8 cellular contexts compared by ENCODE assay signal in genomic region chr6:14875678-14876063, GRCh38.
DNase-seq lines count a peak whose midpoint lies in the region; ATAC-seq and TF ChIP-seq lines count a peak whose summit lies in the region.

No MANE protein-coding gene starts in this region.

- peak; percentile 71 to 73 for ATAC-seq in activated T-cell treated with anti-CD3 and anti-CD28 coated beads, Interleukin-2, amount 50 U/mL, for 4 hours
- ATAC-seq in GM21576 (IDR thresholded peaks at IDR 0.05; ENCODE audit: unreplicated experiment) (peak; percentile 58), HG03378 (IDR thresholded peaks at IDR 0.05; ENCODE audit: unreplicated experiment) (peak; percentile 63), left colon (no peak)
- ATAC-seq in naive thymus-derived CD4-positive, alpha-beta T cell, result no peak

- no CpG with 5 or more reads among the region's 3 CpGs for WGBS in H9 (ENCODE audit: extremely low coverage, insufficient read length, low lambda C conversion rate)

- no peaks in the 10 kb centered on the region for H3K9me3 ChIP-seq in naive thymus-derived CD4-positive, alpha-beta T cell (ENCODE audit: control insufficient read depth in 2 of 3, low read length in 3 of 3)
- H3K9me3 ChIP-seq in H9 (ENCODE audit: control insufficient read depth, low read depth, low read length), result no peaks in the 10 kb centered on the region

- no peak overlapping the region for H3K27ac ChIP-seq in naive thymus-derived CD4-positive, alpha-beta T cell (ENCODE audit: low read depth, low read length)
- no peak overlapping the region for H3K27ac ChIP-seq in H9 (ENCODE audit: insufficient read length, low read depth, low read length)

- no peak overlapping the region for H3T11ph ChIP-seq in H9 (ENCODE audit: low read length)

- H3K4me1 Mint-ChIP-seq in activated T-cell treated with anti-CD3 and anti-CD28 coated beads, Interleukin-2, amount 50 U/mL, for 4 hours (ENCODE audit: low read depth), result peaks cover 66% of the 10 kb centered on the region
- peaks cover 26 to 55% (median 35%) of the 10 kb centered on the region in 7 donors for H3K4me1 Mint-ChIP-seq in naive thymus-derived CD4-positive, alpha-beta T cell
- H3K4me1 Mint-ChIP-seq in H9, result peaks cover 47 to 61% of the 10 kb centered on the region in 2 experiments

- H3K4me3 Mint-ChIP-seq in activated T-cell treated with anti-CD3 and anti-CD28 coated beads, Interleukin-2, amount 50 U/mL, for 4 hours, result no peak overlapping the region
- H3K4me3 Mint-ChIP-seq in naive thymus-derived CD4-positive, alpha-beta T cell, result peak overlapping the region in 2 of 10 donors; percentile 21 to 67
- no peak overlapping the region for H3K4me3 Mint-ChIP-seq in H9

- H3K4me3 ChIP-seq in naive thymus-derived CD4-positive, alpha-beta T cell (ENCODE audit: low read length), result no peak overlapping the region

- H3K4ac ChIP-seq in H9 (ENCODE audit: low read depth, low read length), result no peak overlapping the region

- H3K23ac ChIP-seq in H9 (ENCODE audit: insufficient read length, low read depth, low read length), result no peak overlapping the region

- no peak for TF ChIP-seq CTCF in H9 (conservative IDR thresholded peaks at IDR 0.05)

- no peaks in the 10 kb centered on the region for H3K36me3 ChIP-seq in naive thymus-derived CD4-positive, alpha-beta T cell (ENCODE audit: control insufficient read depth in 2 of 3, insufficient read depth in 3 of 3, low read length in 3 of 3)

- H3K9ac ChIP-seq in H9 (ENCODE audit: extremely low read depth, insufficient read length, low read length), result no peak overlapping the region

- CTCF ChIA-PET in naive thymus-derived CD4-positive, alpha-beta T cell (lab: Charles Lee), result no interaction called here

- H4K91ac ChIP-seq in H9 (ENCODE audit: insufficient read length, low read depth, low read length), result no peak overlapping the region

- H3K23me2 ChIP-seq in H9 (ENCODE audit: insufficient read length, low read depth, low read length, poor library complexity, severe bottlenecking), result no peaks in the 10 kb centered on the region

- H2BK12ac ChIP-seq in H9 (ENCODE audit: insufficient read length, low read depth, low read length), result no peak overlapping the region

- H2AK5ac ChIP-seq in H9 (ENCODE audit: insufficient read length, low read length), result no peak overlapping the region

- H2BK5ac ChIP-seq in H9 (ENCODE audit: insufficient read length, low read length), result no peak overlapping the region

- no peak overlapping the region for H2BK120ac ChIP-seq in H9 (ENCODE audit: low read depth, low read length, poor library complexity, severe bottlenecking)

- H3K9me3 Mint-ChIP-seq in activated T-cell treated with anti-CD3 and anti-CD28 coated beads, Interleukin-2, amount 50 U/mL, for 4 hours, result no peaks in the 10 kb centered on the region
- peaks cover 0 to 5% (median 0%) of the 10 kb centered on the region in 11 donors for H3K9me3 Mint-ChIP-seq in naive thymus-derived CD4-positive, alpha-beta T cell
- H3K9me3 Mint-ChIP-seq in H9, result no peaks in the 10 kb centered on the region

- H3K27me3 ChIP-seq in naive thymus-derived CD4-positive, alpha-beta T cell (ENCODE audit: control insufficient read depth in 2 of 2, insufficient read depth in 2 of 2, low read length in 2 of 2), result no peaks in the 10 kb centered on the region
- no peaks in the 10 kb centered on the region for H3K27me3 ChIP-seq in H9 (ENCODE audit: insufficient read depth, low read length)

- no peaks in the 10 kb centered on the region for H3K27me3 Mint-ChIP-seq in activated T-cell treated with anti-CD3 and anti-CD28 coated beads, Interleukin-2, amount 50 U/mL, for 4 hours (ENCODE audit: low read depth)
- H3K27me3 Mint-ChIP-seq in naive thymus-derived CD4-positive, alpha-beta T cell, result no peaks in the 10 kb centered on the region
- H3K27me3 Mint-ChIP-seq in H9 (ENCODE audit: low read depth), result no peaks in the 10 kb centered on the region

- H3K79me1 ChIP-seq in H9 (ENCODE audit: insufficient read depth, low read depth, low read length, poor library complexity, severe bottlenecking), result no peaks in the 10 kb centered on the region

- no peak for DNase-seq in activated T-cell treated with anti-CD3 and anti-CD28 coated beads, Interleukin-2, amount 50 U/mL, for 4 hours
- DNase-seq in activated T-cell treated with anti-CD3 and anti-CD28 coated beads, Interleukin-2, amount 50 U/mL, for 1 hour, result no peak
- peak in 1 of 9 donors; percentile 42 for DNase-seq in naive thymus-derived CD4-positive, alpha-beta T cell
- DNase-seq in H9, result no peak
- DNase-seq in amniotic stem cell (lab: John Stamatoyannopoulos, UW), result no peak
- DNase-seq in left colon, result no peak

- H4K8ac ChIP-seq in H9 (replicated peaks; ENCODE audit: insufficient read length, low read depth, low read length), result no peak overlapping the region

- no peak overlapping the region for H3K56ac ChIP-seq in H9 (ENCODE audit: insufficient read length, low read depth, low read length)

- H3K27ac Mint-ChIP-seq in naive thymus-derived CD4-positive, alpha-beta T cell, result peak overlapping the region in 7 of 9 donors; percentile 40 to 92 (median 68)
- peak overlapping the region in 1 of 3 experiments; percentile 36; a peak in 1 of 7 replicates for H3K27ac Mint-ChIP-seq in H9

- H3K14ac ChIP-seq in H9 (ENCODE audit: insufficient read depth, low read length), result no peak overlapping the region

- H3K79me2 ChIP-seq in H9 (ENCODE audit: insufficient read depth, low read length), result no peaks in the 10 kb centered on the region; the same call in 1 of the 2 replicates

- H2BK15ac ChIP-seq in H9 (ENCODE audit: low read depth, low read length), result no peak overlapping the region

- H4K20me1 ChIP-seq in H9 (ENCODE audit: control insufficient read depth, insufficient read depth, insufficient read length), result no peaks in the 10 kb centered on the region

- H2AFZ ChIP-seq in H9 (ENCODE audit: low read length), result no peak overlapping the region

- no peak overlapping the region for H3K4me2 ChIP-seq in H9 (ENCODE audit: insufficient read depth, insufficient read length, low read length)

- POLR2A ChIA-PET in naive thymus-derived CD4-positive, alpha-beta T cell (lab: Charles Lee), result no interaction called here

- intact Hi-C loops in naive thymus-derived CD4-positive, alpha-beta T cell (cut with micrococcal nuclease), result loop anchor here (2.0 to 10.0 kb wide), 6 partner anchors 19 to 661 kb away; partner anchors contain the start of gene JARID2 (in 1 of the 2)
- intact Hi-C loops in left colon (cut with DNase I, micrococcal nuclease), result no loop called here

- peaks cover 15 to 16% of the 10 kb centered on the region in 2 donors for H3K4me1 ChIP-seq in naive thymus-derived CD4-positive, alpha-beta T cell (ENCODE audit: control insufficient read depth in 2 of 2, insufficient read depth in 2 of 2, low read length in 2 of 2)
- peaks cover 16% of the 10 kb centered on the region; the same call in 1 of the 2 replicates for H3K4me1 ChIP-seq in H9 (ENCODE audit: insufficient read depth, low read length)

- H2BK20ac ChIP-seq in H9 (ENCODE audit: low read depth, low read length, poor library complexity, severe bottlenecking), result no peak overlapping the region

- no peak overlapping the region for H3K18ac ChIP-seq in H9 (ENCODE audit: insufficient read length, low read depth, low read length)

- peaks cover 1% of the 10 kb centered on the region for H3K36me3 Mint-ChIP-seq in activated T-cell treated with anti-CD3 and anti-CD28 coated beads, Interleukin-2, amount 50 U/mL, for 4 hours (ENCODE audit: insufficient read depth)
- peaks cover 0 to 3% (median 0%) of the 10 kb centered on the region in 5 donors for H3K36me3 Mint-ChIP-seq in naive thymus-derived CD4-positive, alpha-beta T cell
- H3K36me3 Mint-ChIP-seq in H9 (ENCODE audit: insufficient read depth in 1 of 3, low read depth in 3 of 3), result no peaks in the 10 kb centered on the region

- no peak overlapping the region for H4K5ac ChIP-seq in H9 (ENCODE audit: insufficient read length, low read depth, low read length)

Comparison
In these comparisons a context has a peak if more than half of its experiments do, and no peak if none do; other contexts are left out.
1. ATAC-seq: peak in activated T-cell treated with anti-CD3 and anti-CD28 coated beads, Interleukin-2, amount 50 U/mL, for 4 hours (2 of 2), GM21576 (single experiment) and HG03378 (single experiment); none in naive thymus-derived CD4-positive, alpha-beta T cell (single experiment) and left colon (single experiment).
2. intact Hi-C loops: an anchor here in naive thymus-derived CD4-positive, alpha-beta T cell (2.0 to 10.0 kb wide); none called in left colon.